Comparison of ENCODE assay signal across 8 cellular contexts in the genomic region with DNA sequence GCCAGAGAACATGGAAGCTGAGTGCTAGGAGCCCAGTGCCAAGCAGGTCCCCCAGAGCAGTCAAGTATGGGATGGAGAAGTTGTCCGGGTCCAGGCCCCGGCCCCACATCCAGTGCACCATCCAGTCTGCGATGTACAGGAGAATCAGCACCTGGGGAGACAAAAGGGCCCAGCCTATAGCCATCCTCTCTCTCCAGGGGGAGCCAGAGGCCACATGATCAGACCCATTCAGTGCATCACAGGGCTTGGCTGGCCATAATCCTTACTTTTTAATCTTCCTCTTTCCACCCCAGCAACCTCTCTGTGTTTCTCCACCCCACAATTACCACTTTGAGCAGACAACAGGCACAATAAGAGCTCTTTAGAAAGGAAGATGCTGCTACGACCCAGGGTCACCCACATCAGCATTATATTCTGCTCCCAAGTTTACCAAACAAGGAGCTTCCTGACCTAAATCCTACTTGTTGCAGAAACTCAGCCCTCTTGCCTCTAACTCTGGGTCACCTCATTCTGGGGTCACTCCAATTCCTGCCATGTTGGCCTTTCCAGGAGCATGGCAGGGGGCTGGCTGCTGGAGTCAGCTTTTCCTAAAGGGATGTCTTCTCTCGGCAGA. TPM values are rescaled to one million over a fixed set of nuclear protein-coding genes. Genes with fewer than 3 reads are reported as not detected.
DNase-seq lines count a peak whose midpoint lies in the region; ATAC-seq, FAIRE-seq and TF ChIP-seq lines count a peak whose summit lies in the region.

No MANE protein-coding gene starts in this region.

- peaks cover 0 to 3% of the 10 kb centered on the region in 2 donors for H3K36me3 ChIP-seq in small intestine (ENCODE audit: control insufficient read depth in 2 of 2, insufficient read depth in 2 of 2, low read length in 2 of 2)

- TF ChIP-seq CTCF in LNCAP (IDR thresholded peaks at IDR 0.05), result peak; percentile 93

- in situ Hi-C loops in SK-MEL-5 (cut with HindIII; ENCODE audit: low pct_unique_long_range_greater_than_20kb, low sequenced_read_pairs), result no loop called here

- DNase-seq in AG08396 (ENCODE audit: low spot score), result peak; percentile 77
- DNase-seq in SK-MEL-5 (ENCODE audit: low read depth, low spot score), result peak; percentile 73
- peak; percentile 14 for DNase-seq in amniotic stem cell (lab: John Stamatoyannopoulos, UW)
- peak; percentile 52 to 85 (median 76) for DNase-seq in right cardiac atrium
- DNase-seq in small intestine, result peak; percentile 70
- DNase-seq in cerebellar nuclear complex (lab: John Stamatoyannopoulos, UW), result no peak

- 54% methylated on average over 5 of the region's 5 CpGs for WGBS in right cardiac atrium
- 51 to 69% (median 59%) methylated on average over 5 of the region's 5 CpGs for WGBS in small intestine, 3 donors

- H3K4me3 ChIP-seq in right cardiac atrium (ENCODE audit: low read length), result no peak overlapping the region
- H3K4me3 ChIP-seq in small intestine (ENCODE audit: low read depth in 1 of 2, low read length in 2 of 2), result no peak overlapping the region

- H3K9me3 ChIP-seq in right cardiac atrium (ENCODE audit: control insufficient read depth, low read length) (no peaks in the 10 kb centered on the region), small intestine (ENCODE audit: control insufficient read depth, low read depth) (no peaks in the 10 kb centered on the region)

- no peaks in the 10 kb centered on the region for H3K27me3 ChIP-seq in right cardiac atrium (ENCODE audit: control insufficient read depth, insufficient read depth)
- H3K27me3 ChIP-seq in small intestine (ENCODE audit: control insufficient read depth in 2 of 2, insufficient read depth in 2 of 2, low read length in 2 of 2), result no peaks in the 10 kb centered on the region

- H3K4me1 ChIP-seq in right cardiac atrium (ENCODE audit: control insufficient read depth, insufficient read depth, low read length) (no peaks in the 10 kb centered on the region), small intestine (ENCODE audit: control insufficient read depth in 2 of 2, insufficient read depth in 1 of 2, low read depth in 1 of 2, low read length in 1 of 2) (no peaks in the 10 kb centered on the region)

- H3K27ac ChIP-seq in right cardiac atrium (ENCODE audit: low read length) (no peak overlapping the region), small intestine (ENCODE audit: low read depth in 1 of 2, low read length in 1 of 2) (no peak overlapping the region)

- ATAC-seq in GM18511 (IDR thresholded peaks at IDR 0.05; ENCODE audit: unreplicated experiment), result peak; percentile 59
- ATAC-seq in right cardiac atrium, result peak; percentile 69 to 73

- no peak for FAIRE-seq in small intestine (lab: Jason Lieb, UNC)

- intact Hi-C loops in right cardiac atrium (cut with DNase I), result loop anchor here (2.0 to 10.0 kb wide), 6 partner anchors 121 to 186 kb away; no protein-coding TSS in a partner anchor

RNA-seq across cellular contexts. Expression of gene RAB29, which starts 16.4 kb away (rescaled TPM):
- 29.8 and 30.8 TPM in 2 replicates for total RNA-seq in SK-MEL-5 (2014; rRNA removed; shearing (Covaris generic))
- polyA plus RNA-seq in SK-MEL-5 (2015; cell fraction: cytosol; rRNA removed), result 45.3 and 45.4 TPM in 2 replicates
- 34.5 and 43.2 TPM in 2 replicates for polyA plus RNA-seq in SK-MEL-5 (2015; cell fraction: nucleus; rRNA removed)
- total RNA-seq in right cardiac atrium, result 10 to 100 TPM; 19.3 to 24.8 (median 21.4) TPM
- 10.6 TPM for polyA plus RNA-seq in right cardiac atrium
- polyA plus RNA-seq in small intestine, result 10 to 100 TPM in 1 of 3 donors, 1 to 10 TPM in 2; 7.4 to 10.3 (median 7.6) TPM

RNA-seq across cellular contexts. Expression of gene SLC41A1, which starts 21.3 kb away (rescaled TPM):
- total RNA-seq in SK-MEL-5 (2014; rRNA removed; shearing (Covaris generic)), result 9.9 and 10.3 TPM in 2 replicates
- polyA plus RNA-seq in SK-MEL-5 (2015; cell fraction: cytosol; rRNA removed), result 25.7 and 30.6 TPM in 2 replicates
- 28.6 and 31.6 TPM in 2 replicates for polyA plus RNA-seq in SK-MEL-5 (2015; cell fraction: nucleus; rRNA removed)
- 100 to 1,000 TPM; 235 to 420 (median 330) TPM for total RNA-seq in right cardiac atrium
- polyA plus RNA-seq in right cardiac atrium (187 TPM), small intestine (1 to 10 TPM in 2 of 3 donors, under 1 TPM in 1; 0.89 to 9.4 (median 3.2) TPM)

RNA-seq across cellular contexts. Expression of gene NUCKS1, which starts 41.7 kb away (rescaled TPM):
- total RNA-seq in SK-MEL-5 (2014; rRNA removed; shearing (Covaris generic)), result 63.2 and 69.2 TPM in 2 replicates
- 40.0 and 47.2 TPM in 2 replicates for polyA plus RNA-seq in SK-MEL-5 (2015; cell fraction: cytosol; rRNA removed)
- 19.9 and 20.4 TPM in 2 replicates for polyA plus RNA-seq in SK-MEL-5 (2015; cell fraction: nucleus; rRNA removed)
- 100 to 1,000 TPM; 224 to 277 (median 251) TPM for total RNA-seq in right cardiac atrium
- 89.9 TPM for polyA plus RNA-seq in right cardiac atrium
- polyA plus RNA-seq in small intestine, result 10 to 100 TPM in 2 of 3 donors, 1 to 10 TPM in 1; 7.8 to 52.5 (median 11.6) TPM

RNA-seq across cellular contexts. Expression of gene PM20D1, which starts 58.3 kb away (rescaled TPM):
- total RNA-seq in SK-MEL-5 (2014; rRNA removed; shearing (Covaris generic)), result not detected in 2 replicates
- not detected in 2 replicates for polyA plus RNA-seq in SK-MEL-5 (2015; cell fraction: cytosol; rRNA removed)
- polyA plus RNA-seq in SK-MEL-5 (2015; cell fraction: nucleus; rRNA removed), result not detected in 2 replicates
- 1 to 10 TPM in 3 of 4 donors, under 1 TPM in 1; 0.64 to 2.2 (median 1.6) TPM for total RNA-seq in right cardiac atrium
- 1.0 TPM for polyA plus RNA-seq in right cardiac atrium
- polyA plus RNA-seq in small intestine, result under 1 TPM in 1 of 3 donors, not detected in 2; 0.19 TPM

Comparison
In these comparisons a context has a peak if more than half of its experiments do, and no peak if none do; other contexts are left out.
1. DNase-seq: peak in AG08396 (single experiment), SK-MEL-5 (single experiment), amniotic stem cell (single experiment), right cardiac atrium (3 of 3) and small intestine (single experiment); none in cerebellar nuclear complex (0 of 2).
2. RNA of gene SLC41A1, which starts 21.3 kb away (total RNA-seq): 235 to 420 TPM in right cardiac atrium; 9.9 to 10.3 TPM in SK-MEL-5; every median in the first group is over 10 times any median in the second.